17 cellular contexts compared by ENCODE assay signal in genomic region chr16:86302710-86303109, GRCh38.
DNase-seq lines count a peak whose midpoint lies in the region; TF ChIP-seq lines count a peak whose summit lies in the region.
"Had no signal": no experiment of that assay in that cellular context is flagged by ENCODE, and none has a peak within 500 bp of the region (broad histone marks: within the 10 kb centered on the region; RNA-seq: fewer than 3 reads in every experiment).

No MANE protein-coding gene starts in this region.

- intact Hi-C loops in esophagus muscularis mucosa (cut with DNase I) (loop anchor here (5.0 to 10.0 kb wide), 2 partner anchors 108 to 215 kb away; no protein-coding TSS in a partner anchor), sigmoid colon (cut with DNase I) (loop anchor here (5.0 kb wide), 2 partner anchors 205 to 225 kb away; no protein-coding TSS in a partner anchor), cardiac septum (cut with DNase I) (no loop called here)

- H3K14ac ChIP-seq in mesenchymal stem cell (ENCODE audit: low read length in 2 of 2): peak overlapping the region in 1 of 2 experiments; percentile 9

- H3K27me3 ChIP-seq in esophagus muscularis mucosa (no peaks in the 10 kb centered on the region), mesenchymal stem cell (ENCODE audit: control insufficient read depth in 1 of 2, insufficient read depth in 1 of 2, low read length in 2 of 2) (peaks cover 47 to 77% of the 10 kb centered on the region in 2 experiments), sigmoid colon (no peaks in the 10 kb centered on the region)

- no peak for TF ChIP-seq CTCF in esophagus muscularis mucosa (IDR thresholded peaks at IDR 0.05)
- no peak for TF ChIP-seq CTCF in sigmoid colon (IDR thresholded peaks at IDR 0.05)

- TF ChIP-seq EP300 in esophagus muscularis mucosa (IDR thresholded peaks at IDR 0.05) (no peak), sigmoid colon (IDR thresholded peaks at IDR 0.05) (no peak)

- TF ChIP-seq POLR2A in esophagus muscularis mucosa (IDR thresholded peaks at IDR 0.05; ENCODE audit: low read depth): no peak
- no peak for TF ChIP-seq POLR2A in sigmoid colon (IDR thresholded peaks at IDR 0.05)

- no peak overlapping the region for H3K4me2 ChIP-seq in mesenchymal stem cell (ENCODE audit: low read length, poor library complexity, severe bottlenecking)
- H3K4me2 ChIP-seq: A549 had no signal

- H2BK5ac ChIP-seq in mesenchymal stem cell (ENCODE audit: low read depth, low read length, poor library complexity, severe bottlenecking): no peak overlapping the region

- H3K27ac ChIP-seq in esophagus muscularis mucosa (replicated peaks in 1 of 4): peak overlapping the region; percentile 92 to 97 (median 92)
- H3K27ac ChIP-seq in mesenchymal stem cell (ENCODE audit: low read length, poor library complexity, severe bottlenecking): no peak overlapping the region
- H3K27ac ChIP-seq in sigmoid colon: peak overlapping the region; percentile 93 to 96 (median 94)
- H3K27ac ChIP-seq: A549, C4-2B had no signal

- H3K36me3 ChIP-seq in esophagus muscularis mucosa (no peaks in the 10 kb centered on the region), mesenchymal stem cell (ENCODE audit: control insufficient read depth in 1 of 2, insufficient read depth in 2 of 2, low read depth in 1 of 2, low read length in 2 of 2) (no peaks in the 10 kb centered on the region), sigmoid colon (no peaks in the 10 kb centered on the region)
- H3K36me3 ChIP-seq: BE2C had no signal

- peak overlapping the region; percentile 86 for H4K91ac ChIP-seq in mesenchymal stem cell (ENCODE audit: low read length)

- no peak overlapping the region for H2AK5ac ChIP-seq in mesenchymal stem cell (ENCODE audit: low read length, severe bottlenecking)

- H2BK15ac ChIP-seq in mesenchymal stem cell (ENCODE audit: low read depth, poor library complexity, severe bottlenecking): no peak overlapping the region

- H3K4ac ChIP-seq in mesenchymal stem cell (ENCODE audit: low read depth in 1 of 2, low read length in 2 of 2): peak overlapping the region in 1 of 2 experiments; percentile 64

- DNase-seq in esophagus muscularis mucosa (ENCODE audit: extremely low spot score) (no peak), mesenchymal stem cell (no peak), sigmoid colon (peak; percentile 53), ureter (ENCODE audit: low spot score) (peak; percentile 4), cardiac septum (ENCODE audit: low spot score) (no peak)
- DNase-seq in activated CD4-positive, alpha-beta T cell treated with anti-CD3 and anti-CD28 coated beads for 4 hours: no peak
- DNase-seq in stimulated activated CD4-positive, alpha-beta T cell treated with anti-CD3 and anti-CD28 coated beads, Interleukin-15, amount 100 ng/mL, for 24 hours: no peak
- DNase-seq: BE2C; CD8-positive, alpha-beta T cell; COR-L47; DMS153; DMS79 treated with DMSO at 0.1 percent for 48 hours; GDM1; GOT3; H9 had no signal

- 92% methylated on average over 3 of the region's 3 CpGs for WGBS in esophagus muscularis mucosa
- WGBS in mesenchymal stem cell: 71% methylated on average over 3 of the region's 3 CpGs
- 87 to 90% methylated on average over 3 of the region's 3 CpGs for WGBS in sigmoid colon, 2 donors

- peak overlapping the region; percentile 81 to 96 for H2BK12ac ChIP-seq in mesenchymal stem cell (ENCODE audit: low read length in 2 of 2)

- H3K9me3 ChIP-seq in esophagus muscularis mucosa (no peaks in the 10 kb centered on the region), mesenchymal stem cell (ENCODE audit: control insufficient read depth, low read length) (no peaks in the 10 kb centered on the region), sigmoid colon (no peaks in the 10 kb centered on the region)
- H3K9me3 ChIP-seq: A549, BE2C had no signal

- H3K79me1 ChIP-seq in mesenchymal stem cell (replicated peaks; ENCODE audit: low read length, poor library complexity, severe bottlenecking): no peaks in the 10 kb centered on the region

- H3K9ac ChIP-seq in mesenchymal stem cell (ENCODE audit: low read length): no peak overlapping the region

- peak overlapping the region; percentile 93 for H2BK120ac ChIP-seq in mesenchymal stem cell (ENCODE audit: low read depth, low read length)

- H3K23ac ChIP-seq in mesenchymal stem cell (ENCODE audit: low read length in 2 of 2): no peak overlapping the region

- H4K8ac ChIP-seq in mesenchymal stem cell (ENCODE audit: low read length): peak overlapping the region; percentile 72

- H2AFZ ChIP-seq in mesenchymal stem cell (ENCODE audit: low read depth, low read length): no peak overlapping the region

- H3K4me3 ChIP-seq in esophagus muscularis mucosa (no peak overlapping the region), mesenchymal stem cell (ENCODE audit: insufficient read depth in 1 of 2, low read depth in 1 of 2, low read length in 2 of 2) (no peak overlapping the region), sigmoid colon (no peak overlapping the region)
- H3K4me3 ChIP-seq: A549 had no signal

- peak overlapping the region in 1 of 2 experiments; percentile 77 for H3K18ac ChIP-seq in mesenchymal stem cell (ENCODE audit: low read depth in 1 of 2, low read length in 2 of 2)

- H3K4me1 ChIP-seq in esophagus muscularis mucosa (peaks cover 3 to 59% (median 43%) of the 10 kb centered on the region in 4 donors), mesenchymal stem cell (ENCODE audit: control insufficient read depth, insufficient read depth, low read depth, low read length) (peaks cover 3% of the 10 kb centered on the region), sigmoid colon (peaks cover 0 to 97% (median 83%) of the 10 kb centered on the region in 4 donors)
- H3K4me1 ChIP-seq: BE2C had no signal

Comparison
In these comparisons a context has a peak if more than half of its experiments do, and no peak if none do; other contexts are left out.
1. DNase-seq: peak in sigmoid colon (single experiment) and ureter (single experiment); none in esophagus muscularis mucosa (single experiment), mesenchymal stem cell (single experiment), cardiac septum (single experiment), activated CD4-positive, alpha-beta T cell treated with anti-CD3 and anti-CD28 coated beads for 4 hours (0 of 2) and stimulated activated CD4-positive, alpha-beta T cell treated with anti-CD3 and anti-CD28 coated beads, Interleukin-15, amount 100 ng/mL, for 24 hours (single experiment).